Comparison of ENCODE assay signal across 1 cellular context in the genomic region with DNA sequence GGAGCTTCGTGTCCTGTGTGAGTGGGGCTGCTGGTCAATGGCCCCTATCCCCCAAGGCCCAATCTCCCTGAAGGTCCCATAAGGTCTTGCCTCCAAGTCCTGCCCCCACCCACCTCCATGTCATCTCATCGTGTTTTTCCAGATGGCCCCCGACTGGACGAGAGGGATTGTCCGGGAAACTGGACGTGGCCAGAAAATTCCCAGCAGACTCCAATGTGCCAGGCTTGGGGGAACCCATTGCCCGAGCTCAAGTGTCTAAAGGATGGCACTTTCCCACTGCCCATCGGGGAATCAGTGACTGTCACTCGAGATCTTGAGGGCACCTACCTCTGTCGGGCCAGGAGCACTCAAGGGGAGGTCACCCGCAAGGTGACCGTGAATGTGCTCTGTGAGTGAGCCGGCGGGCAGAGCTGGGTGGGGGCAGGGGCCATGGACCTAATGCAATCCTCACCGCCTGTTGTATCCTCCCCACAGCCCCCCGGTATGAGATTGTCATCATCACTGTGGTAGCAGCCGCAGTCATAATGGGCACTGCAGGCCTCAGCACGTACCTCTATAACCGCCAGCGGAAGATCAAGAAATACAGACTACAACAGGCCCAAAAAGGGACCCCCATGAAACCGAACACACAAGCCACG.
TF ChIP-seq lines count a peak whose summit lies in the region.

No MANE protein-coding gene starts in this region.

TF ChIP-seq in IMR-90, 13 proteins besides CTCF, POLR2A, EP300 and RAD21:
- TF ChIP-seq CHD1 (IDR thresholded peaks at IDR 0.05; ENCODE audit: low read depth, low read length) (no peak), RCOR1 (IDR thresholded peaks at IDR 0.05; ENCODE audit: insufficient replicate concordance, low read length) (no peak), MXI1 (IDR thresholded peaks at IDR 0.05; ENCODE audit: borderline replicate concordance, low read depth, low read length) (no peak), RFX5 (IDR thresholded peaks at IDR 0.05; ENCODE audit: low read depth, low read length) (no peak)
- TF ChIP-seq, protein P1, sequence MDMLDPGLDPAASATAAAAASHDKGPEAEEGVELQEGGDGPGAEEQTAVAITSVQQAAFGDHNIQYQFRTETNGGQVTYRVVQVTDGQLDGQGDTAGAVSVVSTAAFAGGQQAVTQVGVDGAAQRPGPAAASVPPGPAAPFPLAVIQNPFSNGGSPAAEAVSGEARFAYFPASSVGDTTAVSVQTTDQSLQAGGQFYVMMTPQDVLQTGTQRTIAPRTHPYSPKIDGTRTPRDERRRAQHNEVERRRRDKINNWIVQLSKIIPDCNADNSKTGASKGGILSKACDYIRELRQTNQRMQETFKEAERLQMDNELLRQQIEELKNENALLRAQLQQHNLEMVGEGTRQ (IDR thresholded peaks at IDR 0.05; ENCODE audit: low read depth, low read length): no peak
TF ChIP-seq in IMR-90: peak in this region for 0.
